ENCODE assay signal across 1 cellular context in genomic region chr1:205587576-205587975, GRCh38.
TF ChIP-seq lines count a peak whose summit lies in the region.

No MANE protein-coding gene starts in this region.

TF ChIP-seq in HEK293, 187 proteins besides CTCF, POLR2A, EP300 and RAD21:
- 0 out of 2 replicates have a peak, but pooled peaks have one; percentile 33 for TF ChIP-seq PRDM2 (tag by site-specific recombination; IDR thresholded peaks at IDR 0.05; ENCODE audit: borderline replicate concordance)
- no peak for TF ChIP-seq ZSCAN23 (tag by site-specific recombination; IDR thresholded peaks at IDR 0.05)
TF ChIP-seq in HEK293: peak in this region for 1.
